Comparison of ENCODE assay signal across 1 cellular context in the genomic region with DNA sequence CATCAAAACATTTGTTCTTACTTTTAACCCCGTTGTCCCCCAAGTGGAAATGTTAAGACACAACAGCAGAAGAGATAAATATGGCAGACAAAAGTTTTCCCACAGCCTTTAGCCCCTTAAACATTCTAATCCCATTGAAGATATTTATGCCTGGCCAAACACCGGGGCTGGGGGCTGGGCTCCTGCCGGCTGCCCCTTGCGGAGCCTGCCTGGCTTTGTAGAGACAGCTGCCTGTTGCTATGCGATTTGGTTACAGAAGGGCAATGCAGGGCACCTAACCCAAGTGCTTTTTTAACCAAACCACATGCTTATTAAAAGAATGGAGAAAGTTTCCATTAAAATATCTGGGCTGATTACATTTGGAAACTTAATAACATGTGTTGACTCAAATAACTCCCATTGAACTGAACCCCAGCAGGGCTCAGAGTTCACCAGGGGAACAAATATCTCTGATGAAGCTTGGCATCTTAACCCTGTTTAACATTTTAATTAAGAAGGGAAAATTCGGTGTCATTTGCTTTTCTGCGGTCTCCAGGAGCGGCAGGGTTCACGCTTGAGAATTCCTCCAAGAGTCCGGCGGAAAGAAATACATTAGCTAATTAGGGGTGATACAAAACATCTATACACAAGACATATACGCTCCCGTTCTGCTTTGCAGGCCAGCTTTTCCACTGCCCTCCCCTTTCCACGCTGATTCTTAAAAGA.
TF ChIP-seq lines count a peak whose summit lies in the region.

No MANE protein-coding gene starts in this region.

TF ChIP-seq in H1, 55 proteins besides CTCF, POLR2A, EP300 and RAD21 (continued from another document):
- TF ChIP-seq, protein P1, sequence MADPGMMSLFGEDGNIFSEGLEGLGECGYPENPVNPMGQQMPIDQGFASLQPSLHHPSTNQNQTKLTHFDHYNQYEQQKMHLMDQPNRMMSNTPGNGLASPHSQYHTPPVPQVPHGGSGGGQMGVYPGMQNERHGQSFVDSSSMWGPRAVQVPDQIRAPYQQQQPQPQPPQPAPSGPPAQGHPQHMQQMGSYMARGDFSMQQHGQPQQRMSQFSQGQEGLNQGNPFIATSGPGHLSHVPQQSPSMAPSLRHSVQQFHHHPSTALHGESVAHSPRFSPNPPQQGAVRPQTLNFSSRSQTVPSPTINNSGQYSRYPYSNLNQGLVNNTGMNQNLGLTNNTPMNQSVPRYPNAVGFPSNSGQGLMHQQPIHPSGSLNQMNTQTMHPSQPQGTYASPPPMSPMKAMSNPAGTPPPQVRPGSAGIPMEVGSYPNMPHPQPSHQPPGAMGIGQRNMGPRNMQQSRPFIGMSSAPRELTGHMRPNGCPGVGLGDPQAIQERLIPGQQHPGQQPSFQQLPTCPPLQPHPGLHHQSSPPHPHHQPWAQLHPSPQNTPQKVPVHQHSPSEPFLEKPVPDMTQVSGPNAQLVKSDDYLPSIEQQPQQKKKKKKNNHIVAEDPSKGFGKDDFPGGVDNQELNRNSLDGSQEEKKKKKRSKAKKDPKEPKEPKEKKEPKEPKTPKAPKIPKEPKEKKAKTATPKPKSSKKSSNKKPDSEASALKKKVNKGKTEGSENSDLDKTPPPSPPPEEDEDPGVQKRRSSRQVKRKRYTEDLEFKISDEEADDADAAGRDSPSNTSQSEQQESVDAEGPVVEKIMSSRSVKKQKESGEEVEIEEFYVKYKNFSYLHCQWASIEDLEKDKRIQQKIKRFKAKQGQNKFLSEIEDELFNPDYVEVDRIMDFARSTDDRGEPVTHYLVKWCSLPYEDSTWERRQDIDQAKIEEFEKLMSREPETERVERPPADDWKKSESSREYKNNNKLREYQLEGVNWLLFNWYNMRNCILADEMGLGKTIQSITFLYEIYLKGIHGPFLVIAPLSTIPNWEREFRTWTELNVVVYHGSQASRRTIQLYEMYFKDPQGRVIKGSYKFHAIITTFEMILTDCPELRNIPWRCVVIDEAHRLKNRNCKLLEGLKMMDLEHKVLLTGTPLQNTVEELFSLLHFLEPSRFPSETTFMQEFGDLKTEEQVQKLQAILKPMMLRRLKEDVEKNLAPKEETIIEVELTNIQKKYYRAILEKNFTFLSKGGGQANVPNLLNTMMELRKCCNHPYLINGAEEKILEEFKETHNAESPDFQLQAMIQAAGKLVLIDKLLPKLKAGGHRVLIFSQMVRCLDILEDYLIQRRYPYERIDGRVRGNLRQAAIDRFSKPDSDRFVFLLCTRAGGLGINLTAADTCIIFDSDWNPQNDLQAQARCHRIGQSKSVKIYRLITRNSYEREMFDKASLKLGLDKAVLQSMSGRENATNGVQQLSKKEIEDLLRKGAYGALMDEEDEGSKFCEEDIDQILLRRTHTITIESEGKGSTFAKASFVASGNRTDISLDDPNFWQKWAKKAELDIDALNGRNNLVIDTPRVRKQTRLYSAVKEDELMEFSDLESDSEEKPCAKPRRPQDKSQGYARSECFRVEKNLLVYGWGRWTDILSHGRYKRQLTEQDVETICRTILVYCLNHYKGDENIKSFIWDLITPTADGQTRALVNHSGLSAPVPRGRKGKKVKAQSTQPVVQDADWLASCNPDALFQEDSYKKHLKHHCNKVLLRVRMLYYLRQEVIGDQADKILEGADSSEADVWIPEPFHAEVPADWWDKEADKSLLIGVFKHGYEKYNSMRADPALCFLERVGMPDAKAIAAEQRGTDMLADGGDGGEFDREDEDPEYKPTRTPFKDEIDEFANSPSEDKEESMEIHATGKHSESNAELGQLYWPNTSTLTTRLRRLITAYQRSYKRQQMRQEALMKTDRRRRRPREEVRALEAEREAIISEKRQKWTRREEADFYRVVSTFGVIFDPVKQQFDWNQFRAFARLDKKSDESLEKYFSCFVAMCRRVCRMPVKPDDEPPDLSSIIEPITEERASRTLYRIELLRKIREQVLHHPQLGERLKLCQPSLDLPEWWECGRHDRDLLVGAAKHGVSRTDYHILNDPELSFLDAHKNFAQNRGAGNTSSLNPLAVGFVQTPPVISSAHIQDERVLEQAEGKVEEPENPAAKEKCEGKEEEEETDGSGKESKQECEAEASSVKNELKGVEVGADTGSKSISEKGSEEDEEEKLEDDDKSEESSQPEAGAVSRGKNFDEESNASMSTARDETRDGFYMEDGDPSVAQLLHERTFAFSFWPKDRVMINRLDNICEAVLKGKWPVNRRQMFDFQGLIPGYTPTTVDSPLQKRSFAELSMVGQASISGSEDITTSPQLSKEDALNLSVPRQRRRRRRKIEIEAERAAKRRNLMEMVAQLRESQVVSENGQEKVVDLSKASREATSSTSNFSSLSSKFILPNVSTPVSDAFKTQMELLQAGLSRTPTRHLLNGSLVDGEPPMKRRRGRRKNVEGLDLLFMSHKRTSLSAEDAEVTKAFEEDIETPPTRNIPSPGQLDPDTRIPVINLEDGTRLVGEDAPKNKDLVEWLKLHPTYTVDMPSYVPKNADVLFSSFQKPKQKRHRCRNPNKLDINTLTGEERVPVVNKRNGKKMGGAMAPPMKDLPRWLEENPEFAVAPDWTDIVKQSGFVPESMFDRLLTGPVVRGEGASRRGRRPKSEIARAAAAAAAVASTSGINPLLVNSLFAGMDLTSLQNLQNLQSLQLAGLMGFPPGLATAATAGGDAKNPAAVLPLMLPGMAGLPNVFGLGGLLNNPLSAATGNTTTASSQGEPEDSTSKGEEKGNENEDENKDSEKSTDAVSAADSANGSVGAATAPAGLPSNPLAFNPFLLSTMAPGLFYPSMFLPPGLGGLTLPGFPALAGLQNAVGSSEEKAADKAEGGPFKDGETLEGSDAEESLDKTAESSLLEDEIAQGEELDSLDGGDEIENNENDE (IDR thresholded peaks at IDR 0.05; ENCODE audit: insufficient replicate concordance, low read length) = no peak
- TF ChIP-seq FOSL1 (IDR thresholded peaks at IDR 0.05; ENCODE audit: insufficient read depth, low read depth, low read length) (no peak), BACH1 (IDR thresholded peaks at IDR 0.05; ENCODE audit: low read length) (no peak), CEBPB (IDR thresholded peaks at IDR 0.05; ENCODE audit: low read depth, low read length) (no peak), RNF2 (IDR thresholded peaks at IDR 0.05; ENCODE audit: borderline replicate concordance, low read depth, low read length, missing control alignments, poor library complexity, severe bottlenecking) (no peak), BCL11A (IDR thresholded peaks at IDR 0.05; ENCODE audit: low read depth in 2 of 2, low read length in 2 of 2) (no peak), SP1 (IDR thresholded peaks at IDR 0.05; ENCODE audit: low read depth, low read length) (no peak), SP4 (IDR thresholded peaks at IDR 0.05; ENCODE audit: low read length) (no peak), RXRA (IDR thresholded peaks at IDR 0.05; ENCODE audit: insufficient read depth, low read depth, low read length) (no peak), EGR1 (IDR thresholded peaks at IDR 0.05; ENCODE audit: borderline replicate concordance, low read depth, low read length) (no peak), YY1 (IDR thresholded peaks at IDR 0.05; ENCODE audit: low read depth, low read length) (no peak), KDM4A (IDR thresholded peaks at IDR 0.05; ENCODE audit: low read depth, low read length, severe bottlenecking) (no peak), SRF (IDR thresholded peaks at IDR 0.05; ENCODE audit: low read depth, low read length) (no peak), JUND (IDR thresholded peaks at IDR 0.05; ENCODE audit: low read length) (no peak), KDM1A (IDR thresholded peaks at IDR 0.05; ENCODE audit: borderline replicate concordance, low read length) (no peak)
- TF ChIP-seq, protein P2, sequence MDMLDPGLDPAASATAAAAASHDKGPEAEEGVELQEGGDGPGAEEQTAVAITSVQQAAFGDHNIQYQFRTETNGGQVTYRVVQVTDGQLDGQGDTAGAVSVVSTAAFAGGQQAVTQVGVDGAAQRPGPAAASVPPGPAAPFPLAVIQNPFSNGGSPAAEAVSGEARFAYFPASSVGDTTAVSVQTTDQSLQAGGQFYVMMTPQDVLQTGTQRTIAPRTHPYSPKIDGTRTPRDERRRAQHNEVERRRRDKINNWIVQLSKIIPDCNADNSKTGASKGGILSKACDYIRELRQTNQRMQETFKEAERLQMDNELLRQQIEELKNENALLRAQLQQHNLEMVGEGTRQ (IDR thresholded peaks at IDR 0.05; ENCODE audit: low read length) = no peak
TF ChIP-seq in H1: peak in this region for 0.
